In genomic region chr12:95004610-95005009, GRCh38 we compare ENCODE assay signal across 10 cellular contexts. TPM values are rescaled to one million over a fixed set of nuclear protein-coding genes. Genes with fewer than 3 reads are reported as not detected.
A peak's percentile ranks its signal among the peaks of the same experiment; 100 is the strongest.
DNase-seq lines count a peak whose midpoint lies in the region; ATAC-seq and TF ChIP-seq lines count a peak whose summit lies in the region.
"Had no signal": no experiment of that assay in that cellular context is flagged by ENCODE, and none has a peak within 500 bp of the region (broad histone marks: within the 10 kb centered on the region; RNA-seq: fewer than 3 reads in every experiment).

No MANE protein-coding gene starts in this region.

- peak overlapping the region; percentile 89 for H3K27ac ChIP-seq in HL-60 (replicated peaks)

- H3K4me3 Mint-ChIP-seq in CD14-positive monocyte, result peak overlapping the region; percentile 49 to 93
- H3K4me3 Mint-ChIP-seq in activated T-helper 1 cell treated with anti-CD3 and anti-CD28 coated beads, Interleukin-12 subunit alpha, Interleukin-12 subunit beta, Interleukin-2, Interleukin-4 antibody, amounts not matched to agents 30 ng/mL and 10 ng/mL and 1 ng/mL, durations not matched to agents 14 hours and 24 hours and 36 hours, result no peak overlapping the region

- no peaks in the 10 kb centered on the region for H3K27me3 ChIP-seq in HL-60 (ENCODE audit: insufficient read depth, poor library complexity, severe bottlenecking)
- H3K27me3 ChIP-seq: tibial artery had no signal

- peak overlapping the region; percentile 80 to 95 (median 93) for H3K27ac Mint-ChIP-seq in CD14-positive monocyte
- H3K27ac Mint-ChIP-seq in activated T-helper 1 cell treated with anti-CD3 and anti-CD28 coated beads, Interleukin-12 subunit alpha, Interleukin-12 subunit beta, Interleukin-2, Interleukin-4 antibody, amounts not matched to agents 30 ng/mL and 10 ng/mL and 1 ng/mL, durations not matched to agents 14 hours and 24 hours and 36 hours, result peak overlapping the region; percentile 59

- H3K4me3 ChIP-seq in HL-60 (replicated peaks; ENCODE audit: insufficient read depth, low read length), result no peak overlapping the region

- H3K4me1 Mint-ChIP-seq in CD14-positive monocyte, result peaks cover 27% of the 10 kb centered on the region
- H3K4me1 Mint-ChIP-seq in activated T-helper 1 cell treated with anti-CD3 and anti-CD28 coated beads, Interleukin-12 subunit alpha, Interleukin-12 subunit beta, Interleukin-2, Interleukin-4 antibody, amounts not matched to agents 30 ng/mL and 10 ng/mL and 1 ng/mL, durations not matched to agents 14 hours and 24 hours and 36 hours (ENCODE audit: low read depth), result peaks cover 18% of the 10 kb centered on the region

- intact Hi-C loops in CD14-positive monocyte (cut with micrococcal nuclease), result no loop called here
- intact Hi-C loops in activated T-helper 1 cell treated with anti-CD3 and anti-CD28 coated beads, Interleukin-12 subunit alpha, Interleukin-12 subunit beta, Interleukin-2, Interleukin-4 antibody, amounts not matched to agents 30 ng/mL and 10 ng/mL and 1 ng/mL, durations not matched to agents 14 hours and 24 hours and 36 hours (cut with micrococcal nuclease), result loop anchor here (5.0 kb wide), 3 partner anchors 938 to 1432 kb away; partner anchors contain the start of genes AMDHD1, CCDC38, LTA4H and SOCS2

- in situ Hi-C loops in G401 (cut with HindIII; ENCODE audit: low sequenced_read_pairs), result no loop called here

- TF ChIP-seq CTCF in CD14-positive monocyte (IDR thresholded peaks at IDR 0.05), result no peak
- TF ChIP-seq CTCF in HL-60 (IDR thresholded peaks at IDR 0.05; ENCODE audit: insufficient read depth, low read length), result no peak

- H3K9me3 Mint-ChIP-seq in CD14-positive monocyte, result peaks cover 8 to 31% (median 24%) of the 10 kb centered on the region in 7 donors
- H3K9me3 Mint-ChIP-seq in activated T-helper 1 cell treated with anti-CD3 and anti-CD28 coated beads, Interleukin-12 subunit alpha, Interleukin-12 subunit beta, Interleukin-2, Interleukin-4 antibody, amounts not matched to agents 30 ng/mL and 10 ng/mL and 1 ng/mL, durations not matched to agents 14 hours and 24 hours and 36 hours, result peaks cover 21% of the 10 kb centered on the region

- no peaks in the 10 kb centered on the region for H3K27me3 Mint-ChIP-seq in CD14-positive monocyte (ENCODE audit: low read depth in 3 of 3)
- H3K27me3 Mint-ChIP-seq in activated T-helper 1 cell treated with anti-CD3 and anti-CD28 coated beads, Interleukin-12 subunit alpha, Interleukin-12 subunit beta, Interleukin-2, Interleukin-4 antibody, amounts not matched to agents 30 ng/mL and 10 ng/mL and 1 ng/mL, durations not matched to agents 14 hours and 24 hours and 36 hours (ENCODE audit: insufficient read depth), result no peaks in the 10 kb centered on the region

- no peak for DNase-seq in CD14-positive monocyte (ENCODE audit: low spot score)
- peak; percentile 53 to 69 for DNase-seq in HL-60 (ENCODE audit: low read depth in 1 of 2, low spot score in 1 of 2)
- no peak for DNase-seq in activated T-helper 1 cell treated with anti-CD3 and anti-CD28 coated beads, Interleukin-12 subunit alpha, Interleukin-12 subunit beta, Interleukin-2, Interleukin-4 antibody, amounts not matched to agents 30 ng/mL and 10 ng/mL and 1 ng/mL, durations not matched to agents 14 hours and 24 hours and 36 hours (ENCODE audit: low spot score)
- peak; percentile 81 for DNase-seq in iris pigment epithelial cell (ENCODE audit: low read depth)
- no peak for DNase-seq in GM19238 (ENCODE audit: insufficient read length, low spot score)
- no peak for DNase-seq in G401 (ENCODE audit: low spot score)
- DNase-seq: effector memory CD4-positive, alpha-beta T cell; tibial artery had no signal

- H3K36me3 Mint-ChIP-seq in CD14-positive monocyte, result peaks cover 8 to 17% of the 10 kb centered on the region in 2 donors
- H3K36me3 Mint-ChIP-seq in activated T-helper 1 cell treated with anti-CD3 and anti-CD28 coated beads, Interleukin-12 subunit alpha, Interleukin-12 subunit beta, Interleukin-2, Interleukin-4 antibody, amounts not matched to agents 30 ng/mL and 10 ng/mL and 1 ng/mL, durations not matched to agents 14 hours and 24 hours and 36 hours (ENCODE audit: low read depth), result peaks cover 12% of the 10 kb centered on the region

- ATAC-seq in HG02678 (IDR thresholded peaks at IDR 0.05; ENCODE audit: unreplicated experiment) (no peak), GM21360 (IDR thresholded peaks at IDR 0.05; ENCODE audit: unreplicated experiment) (no peak)

RNA-seq across cellular contexts. Expression of gene NDUFA12, which starts 1.1 kb away (rescaled TPM):
- polyA plus RNA-seq in CD14-positive monocyte, result 100 to 1,000 TPM; 286 to 302 TPM
- 113 TPM in 2 replicates for total RNA-seq in activated T-helper 1 cell treated with anti-CD3 and anti-CD28 coated beads, Interleukin-12 subunit alpha, Interleukin-12 subunit beta, Interleukin-2, Interleukin-4 antibody, amounts not matched to agents 30 ng/mL and 10 ng/mL and 1 ng/mL, durations not matched to agents 14 hours and 24 hours and 36 hours
- 219 and 243 TPM in 2 replicates for total RNA-seq in G401 (2014; rRNA removed; shearing (Covaris generic))

Comparison
In these comparisons a context has a peak if more than half of its experiments do, and no peak if none do; other contexts are left out.
1. DNase-seq: peak in HL-60 (2 of 2) and iris pigment epithelial cell (single experiment); none in CD14-positive monocyte (single experiment), activated T-helper 1 cell treated with anti-CD3 and anti-CD28 coated beads, Interleukin-12 subunit alpha, Interleukin-12 subunit beta, Interleukin-2, Interleukin-4 antibody, amounts not matched to agents 30 ng/mL and 10 ng/mL and 1 ng/mL, durations not matched to agents 14 hours and 24 hours and 36 hours (single experiment), GM19238 (single experiment) and G401 (single experiment).